1 cellular context compared by ENCODE assay signal in the genomic region with DNA sequence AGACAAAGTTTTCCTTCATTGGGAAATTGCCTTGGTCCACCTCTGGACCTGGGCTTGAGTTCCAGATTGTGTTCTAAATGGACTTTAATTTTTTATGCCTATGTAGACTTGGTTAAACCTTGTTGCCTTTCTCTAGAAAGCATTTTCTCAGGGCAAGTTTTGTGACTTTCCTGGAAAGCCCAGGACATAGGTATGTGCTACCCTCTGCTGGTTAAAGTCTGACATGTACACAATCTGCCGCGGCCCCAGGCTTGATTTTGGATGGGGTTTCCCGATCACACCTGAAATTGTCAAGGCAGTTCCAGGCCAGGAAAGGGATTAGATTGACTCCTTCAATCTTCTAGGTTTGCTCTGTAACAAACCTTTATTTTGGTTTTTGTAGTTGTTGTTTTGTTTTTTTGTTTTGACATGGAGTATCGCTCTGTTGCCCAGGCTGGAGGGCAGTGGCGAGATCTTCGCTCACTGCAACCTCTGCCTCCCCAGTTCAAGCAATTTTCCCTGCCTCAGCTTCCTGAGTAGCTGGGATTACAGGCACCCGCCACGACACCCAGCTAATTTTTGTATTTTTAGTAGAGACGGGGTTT.
TF ChIP-seq lines count a peak whose summit lies in the region.

No MANE protein-coding gene starts in this region.

TF ChIP-seq in endothelial cell of umbilical vein, 7 proteins besides CTCF, POLR2A, EP300 and RAD21:
- TF ChIP-seq MAX (IDR thresholded peaks at IDR 0.05; ENCODE audit: insufficient read depth, insufficient read length) (no peak), POLR2AphosphoS5 (IDR thresholded peaks at IDR 0.05; ENCODE audit: insufficient read depth, low read depth, low read length) (no peak), JUN (IDR thresholded peaks at IDR 0.05; ENCODE audit: borderline replicate concordance, insufficient read depth, insufficient read length, low read depth) (no peak), MYC (IDR thresholded peaks at IDR 0.05; ENCODE audit: low read depth, low read length) (no peak), GATA2 (IDR thresholded peaks at IDR 0.05; ENCODE audit: insufficient read depth, insufficient read length, low read depth, low read length) (no peak), EZH2 (IDR thresholded peaks at IDR 0.05; ENCODE audit: borderline replicate concordance, low read depth, low read length, severe bottlenecking) (no peak), FOS (IDR thresholded peaks at IDR 0.05; ENCODE audit: borderline replicate concordance, insufficient read depth, low read length) (no peak)
